In the genomic region with DNA sequence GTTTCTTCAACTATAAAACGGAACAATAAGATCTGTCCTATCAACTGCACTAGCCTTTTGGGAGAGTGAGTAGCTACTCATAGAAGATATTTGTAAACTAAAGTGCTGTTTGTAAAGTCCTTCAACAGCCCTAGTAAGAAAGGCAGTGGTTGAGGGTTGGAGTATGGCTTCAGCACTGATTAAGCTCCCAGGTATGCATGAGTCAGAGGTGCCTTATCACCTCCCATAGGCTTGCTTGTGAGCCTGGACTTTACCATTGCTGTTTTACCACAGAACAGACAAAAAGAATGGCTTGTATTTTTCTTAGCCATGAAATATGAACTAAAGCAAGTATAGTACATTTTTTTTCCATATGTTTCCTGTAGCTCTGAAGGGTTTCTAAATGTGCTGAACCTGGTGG, we compare ENCODE assay signal across 2 cellular contexts.
TF ChIP-seq lines count a peak whose summit lies in the region.

No MANE protein-coding gene starts in this region.

TF ChIP-seq in HCT116, 20 proteins besides CTCF, POLR2A, EP300 and RAD21 (continued from another document):
- TF ChIP-seq, protein P1, sequence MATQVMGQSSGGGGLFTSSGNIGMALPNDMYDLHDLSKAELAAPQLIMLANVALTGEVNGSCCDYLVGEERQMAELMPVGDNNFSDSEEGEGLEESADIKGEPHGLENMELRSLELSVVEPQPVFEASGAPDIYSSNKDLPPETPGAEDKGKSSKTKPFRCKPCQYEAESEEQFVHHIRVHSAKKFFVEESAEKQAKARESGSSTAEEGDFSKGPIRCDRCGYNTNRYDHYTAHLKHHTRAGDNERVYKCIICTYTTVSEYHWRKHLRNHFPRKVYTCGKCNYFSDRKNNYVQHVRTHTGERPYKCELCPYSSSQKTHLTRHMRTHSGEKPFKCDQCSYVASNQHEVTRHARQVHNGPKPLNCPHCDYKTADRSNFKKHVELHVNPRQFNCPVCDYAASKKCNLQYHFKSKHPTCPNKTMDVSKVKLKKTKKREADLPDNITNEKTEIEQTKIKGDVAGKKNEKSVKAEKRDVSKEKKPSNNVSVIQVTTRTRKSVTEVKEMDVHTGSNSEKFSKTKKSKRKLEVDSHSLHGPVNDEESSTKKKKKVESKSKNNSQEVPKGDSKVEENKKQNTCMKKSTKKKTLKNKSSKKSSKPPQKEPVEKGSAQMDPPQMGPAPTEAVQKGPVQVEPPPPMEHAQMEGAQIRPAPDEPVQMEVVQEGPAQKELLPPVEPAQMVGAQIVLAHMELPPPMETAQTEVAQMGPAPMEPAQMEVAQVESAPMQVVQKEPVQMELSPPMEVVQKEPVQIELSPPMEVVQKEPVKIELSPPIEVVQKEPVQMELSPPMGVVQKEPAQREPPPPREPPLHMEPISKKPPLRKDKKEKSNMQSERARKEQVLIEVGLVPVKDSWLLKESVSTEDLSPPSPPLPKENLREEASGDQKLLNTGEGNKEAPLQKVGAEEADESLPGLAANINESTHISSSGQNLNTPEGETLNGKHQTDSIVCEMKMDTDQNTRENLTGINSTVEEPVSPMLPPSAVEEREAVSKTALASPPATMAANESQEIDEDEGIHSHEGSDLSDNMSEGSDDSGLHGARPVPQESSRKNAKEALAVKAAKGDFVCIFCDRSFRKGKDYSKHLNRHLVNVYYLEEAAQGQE (IDR thresholded peaks at IDR 0.05; ENCODE audit: low read depth) = no peak
- TF ChIP-seq ZNF274 (IDR thresholded peaks at IDR 0.05; ENCODE audit: low read depth, low read length) = no peak
- no peak for TF ChIP-seq ELF1 (IDR thresholded peaks at IDR 0.05; ENCODE audit: borderline replicate concordance, low read depth)
- TF ChIP-seq, protein P2, sequence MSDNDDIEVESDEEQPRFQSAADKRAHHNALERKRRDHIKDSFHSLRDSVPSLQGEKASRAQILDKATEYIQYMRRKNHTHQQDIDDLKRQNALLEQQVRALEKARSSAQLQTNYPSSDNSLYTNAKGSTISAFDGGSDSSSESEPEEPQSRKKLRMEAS (IDR thresholded peaks at IDR 0.05) = no peak; the same call in 1 of the 2 replicates
- TF ChIP-seq, protein P3, sequence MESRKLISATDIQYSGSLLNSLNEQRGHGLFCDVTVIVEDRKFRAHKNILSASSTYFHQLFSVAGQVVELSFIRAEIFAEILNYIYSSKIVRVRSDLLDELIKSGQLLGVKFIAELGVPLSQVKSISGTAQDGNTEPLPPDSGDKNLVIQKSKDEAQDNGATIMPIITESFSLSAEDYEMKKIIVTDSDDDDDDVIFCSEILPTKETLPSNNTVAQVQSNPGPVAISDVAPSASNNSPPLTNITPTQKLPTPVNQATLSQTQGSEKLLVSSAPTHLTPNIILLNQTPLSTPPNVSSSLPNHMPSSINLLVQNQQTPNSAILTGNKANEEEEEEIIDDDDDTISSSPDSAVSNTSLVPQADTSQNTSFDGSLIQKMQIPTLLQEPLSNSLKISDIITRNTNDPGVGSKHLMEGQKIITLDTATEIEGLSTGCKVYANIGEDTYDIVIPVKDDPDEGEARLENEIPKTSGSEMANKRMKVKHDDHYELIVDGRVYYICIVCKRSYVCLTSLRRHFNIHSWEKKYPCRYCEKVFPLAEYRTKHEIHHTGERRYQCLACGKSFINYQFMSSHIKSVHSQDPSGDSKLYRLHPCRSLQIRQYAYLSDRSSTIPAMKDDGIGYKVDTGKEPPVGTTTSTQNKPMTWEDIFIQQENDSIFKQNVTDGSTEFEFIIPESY (IDR thresholded peaks at IDR 0.05; ENCODE audit: extremely low read depth, insufficient replicate concordance, low read length) = no peak
- TF ChIP-seq POLR2AphosphoS5 (IDR thresholded peaks at IDR 0.05; ENCODE audit: low read depth, low read length) = no peak
- TF ChIP-seq, protein P4, sequence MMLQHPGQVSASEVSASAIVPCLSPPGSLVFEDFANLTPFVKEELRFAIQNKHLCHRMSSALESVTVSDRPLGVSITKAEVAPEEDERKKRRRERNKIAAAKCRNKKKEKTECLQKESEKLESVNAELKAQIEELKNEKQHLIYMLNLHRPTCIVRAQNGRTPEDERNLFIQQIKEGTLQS (IDR thresholded peaks at IDR 0.05) = no peak
- TF ChIP-seq TCF7L2 (IDR thresholded peaks at IDR 0.05; ENCODE audit: borderline replicate concordance, extremely low read depth, insufficient read depth, insufficient read length) = no peak
- TF ChIP-seq SRF (IDR thresholded peaks at IDR 0.05; ENCODE audit: low read depth) = no peak; the same call in 1 of the 2 replicates
- no peak for TF ChIP-seq ZFX (IDR thresholded peaks at IDR 0.05)
- no peak for TF ChIP-seq SIN3A (IDR thresholded peaks at IDR 0.05; ENCODE audit: low read depth)

TF ChIP-seq in SK-N-SH treated with all-trans-retinoic acid at 6 μM for 48 hours, 23 proteins besides CTCF, POLR2A, EP300 and RAD21 (continued from another document):
- TF ChIP-seq, protein P5, sequence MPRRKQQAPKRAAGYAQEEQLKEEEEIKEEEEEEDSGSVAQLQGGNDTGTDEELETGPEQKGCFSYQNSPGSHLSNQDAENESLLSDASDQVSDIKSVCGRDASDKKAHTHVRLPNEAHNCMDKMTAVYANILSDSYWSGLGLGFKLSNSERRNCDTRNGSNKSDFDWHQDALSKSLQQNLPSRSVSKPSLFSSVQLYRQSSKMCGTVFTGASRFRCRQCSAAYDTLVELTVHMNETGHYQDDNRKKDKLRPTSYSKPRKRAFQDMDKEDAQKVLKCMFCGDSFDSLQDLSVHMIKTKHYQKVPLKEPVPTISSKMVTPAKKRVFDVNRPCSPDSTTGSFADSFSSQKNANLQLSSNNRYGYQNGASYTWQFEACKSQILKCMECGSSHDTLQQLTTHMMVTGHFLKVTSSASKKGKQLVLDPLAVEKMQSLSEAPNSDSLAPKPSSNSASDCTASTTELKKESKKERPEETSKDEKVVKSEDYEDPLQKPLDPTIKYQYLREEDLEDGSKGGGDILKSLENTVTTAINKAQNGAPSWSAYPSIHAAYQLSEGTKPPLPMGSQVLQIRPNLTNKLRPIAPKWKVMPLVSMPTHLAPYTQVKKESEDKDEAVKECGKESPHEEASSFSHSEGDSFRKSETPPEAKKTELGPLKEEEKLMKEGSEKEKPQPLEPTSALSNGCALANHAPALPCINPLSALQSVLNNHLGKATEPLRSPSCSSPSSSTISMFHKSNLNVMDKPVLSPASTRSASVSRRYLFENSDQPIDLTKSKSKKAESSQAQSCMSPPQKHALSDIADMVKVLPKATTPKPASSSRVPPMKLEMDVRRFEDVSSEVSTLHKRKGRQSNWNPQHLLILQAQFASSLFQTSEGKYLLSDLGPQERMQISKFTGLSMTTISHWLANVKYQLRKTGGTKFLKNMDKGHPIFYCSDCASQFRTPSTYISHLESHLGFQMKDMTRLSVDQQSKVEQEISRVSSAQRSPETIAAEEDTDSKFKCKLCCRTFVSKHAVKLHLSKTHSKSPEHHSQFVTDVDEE (CRISPR knock-in tag; IDR thresholded peaks at IDR 0.05) = no peak
- TF ChIP-seq SNAI2 (CRISPR knock-in tag; IDR thresholded peaks at IDR 0.05) = no peak
- no peak for TF ChIP-seq ZFP30 (CRISPR knock-in tag; IDR thresholded peaks at IDR 0.05)
- TF ChIP-seq CSDC2 (CRISPR knock-in tag; IDR thresholded peaks at IDR 0.05) = no peak
- TF ChIP-seq TCF4 (CRISPR knock-in tag; IDR thresholded peaks at IDR 0.05; ENCODE audit: borderline replicate concordance) = no peak
- no peak for TF ChIP-seq ZFP3 (CRISPR knock-in tag; IDR thresholded peaks at IDR 0.05)
- no peak for TF ChIP-seq OSR1 (CRISPR knock-in tag; IDR thresholded peaks at IDR 0.05)
